Comparison of ENCODE assay signal across 18 cellular contexts in the genomic region with DNA sequence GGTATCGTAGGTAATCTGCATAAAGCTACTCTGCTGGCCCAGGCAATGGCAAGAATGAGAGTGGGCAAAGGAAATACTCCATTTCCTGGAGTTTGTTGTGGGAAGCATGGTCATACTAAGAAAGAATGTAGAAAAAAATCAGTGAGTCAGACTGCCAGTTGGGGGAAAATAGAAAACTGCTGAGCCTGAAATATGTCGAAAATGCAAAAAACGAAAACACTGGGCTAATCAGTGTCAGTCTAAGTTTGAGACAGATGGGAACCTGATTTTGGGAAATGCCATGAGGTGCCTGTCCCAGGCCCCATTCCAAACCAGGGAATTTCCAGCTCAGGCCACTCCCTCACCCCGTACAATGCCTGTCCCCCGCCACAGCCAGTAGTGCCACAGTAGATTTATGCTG.
A peak's percentile ranks its signal among the peaks of the same experiment; 100 is the strongest.
DNase-seq lines count a peak whose midpoint lies in the region; ATAC-seq and TF ChIP-seq lines count a peak whose summit lies in the region.
"Had no signal": no experiment of that assay in that cellular context is flagged by ENCODE, and none has a peak within 500 bp of the region (broad histone marks: within the 10 kb centered on the region; RNA-seq: fewer than 3 reads in every experiment).

No MANE protein-coding gene starts in this region.

- in situ Hi-C loops in mammary epithelial cell (cut with MboI; ENCODE audit: low sequenced_read_pairs in 2 of 2), result no loop called here

- H3K4me1 ChIP-seq in mammary epithelial cell (ENCODE audit: insufficient read depth, low read length) (no peaks in the 10 kb centered on the region), lower lobe of right lung (no peaks in the 10 kb centered on the region), BE2C (no peaks in the 10 kb centered on the region), testis (no peaks in the 10 kb centered on the region)
- no peaks in the 10 kb centered on the region for H3K4me1 ChIP-seq in effector memory CD4-positive, alpha-beta T cell (ENCODE audit: control insufficient read depth, insufficient read depth, low read length, poor library complexity, severe bottlenecking)

- H3K9me3 ChIP-seq in mammary epithelial cell (replicated peaks; ENCODE audit: insufficient read depth, low read length), result no peaks in the 10 kb centered on the region
- peaks cover 7% of the 10 kb centered on the region for H3K9me3 ChIP-seq in lower lobe of right lung
- H3K9me3 ChIP-seq in effector memory CD4-positive, alpha-beta T cell (ENCODE audit: control insufficient read depth, low read length), result no peaks in the 10 kb centered on the region
- H3K9me3 ChIP-seq in BE2C, result no peaks in the 10 kb centered on the region
- H3K9me3 ChIP-seq in testis, result no peaks in the 10 kb centered on the region
- H3K9me3 ChIP-seq: esophagus squamous epithelium had no signal

- BruUV-seq in mammary epithelial cell (replicated peaks; lab: Mats Ljungman, UMichigan), result no TSS peak

- no peak overlapping the region for H3K27ac ChIP-seq in mammary epithelial cell (ENCODE audit: insufficient read depth, low read depth, low read length)
- peak overlapping the region; percentile 41 for H3K27ac ChIP-seq in lower lobe of right lung
- H3K27ac ChIP-seq in effector memory CD4-positive, alpha-beta T cell (ENCODE audit: insufficient read depth, low read length, poor library complexity, severe bottlenecking), result no peak overlapping the region
- H3K27ac ChIP-seq in testis, result no peak overlapping the region

- no peaks in the 10 kb centered on the region for H4K20me1 ChIP-seq in mammary epithelial cell (ENCODE audit: insufficient read depth, low read length)

- H3K4me2 ChIP-seq in mammary epithelial cell (ENCODE audit: insufficient read depth, low read depth, low read length), result no peak overlapping the region

- peak overlapping the region; percentile 59 for H2AFZ ChIP-seq in mammary epithelial cell (ENCODE audit: low read depth, low read length)

- H3K36me3 ChIP-seq in mammary epithelial cell (ENCODE audit: insufficient read depth, low read length), result no peaks in the 10 kb centered on the region
- no peaks in the 10 kb centered on the region for H3K36me3 ChIP-seq in lower lobe of right lung
- H3K36me3 ChIP-seq in effector memory CD4-positive, alpha-beta T cell (ENCODE audit: control insufficient read depth, insufficient read depth, low read length), result no peaks in the 10 kb centered on the region
- peaks cover 39% of the 10 kb centered on the region for H3K36me3 ChIP-seq in BE2C
- no peaks in the 10 kb centered on the region for H3K36me3 ChIP-seq in testis (ENCODE audit: low read depth, missing control alignments)
- H3K36me3 ChIP-seq: esophagus squamous epithelium had no signal

- no peaks in the 10 kb centered on the region for H3K27me3 ChIP-seq in mammary epithelial cell (ENCODE audit: insufficient read depth, low read length)
- no peaks in the 10 kb centered on the region for H3K27me3 ChIP-seq in lower lobe of right lung (ENCODE audit: low read depth)
- H3K27me3 ChIP-seq in effector memory CD4-positive, alpha-beta T cell (replicated peaks; ENCODE audit: control insufficient read depth, insufficient read depth, low read length, poor library complexity, severe bottlenecking), result no peaks in the 10 kb centered on the region
- no peaks in the 10 kb centered on the region for H3K27me3 ChIP-seq in BE2C
- no peaks in the 10 kb centered on the region for H3K27me3 ChIP-seq in testis
- H3K27me3 ChIP-seq: esophagus squamous epithelium had no signal

- TF ChIP-seq CTCF in mammary epithelial cell (conservative IDR thresholded peaks at IDR 0.05 in 1 of 2, IDR thresholded peaks at IDR 0.05 in 1 of 2; ENCODE audit: extremely low read depth in 1 of 2, insufficient read depth in 1 of 2, low read depth in 1 of 2, low read length in 2 of 2) (no peak), lower lobe of right lung (IDR thresholded peaks at IDR 0.05) (no peak), BE2C (IDR thresholded peaks at IDR 0.05; ENCODE audit: low read depth, low read length) (no peak), testis (IDR thresholded peaks at IDR 0.05) (no peak)

- no peaks in the 10 kb centered on the region for H3K79me2 ChIP-seq in mammary epithelial cell (ENCODE audit: insufficient read depth, low read length)

- no peak overlapping the region for H3K4me3 ChIP-seq in mammary epithelial cell (replicated peaks in 1 of 3; ENCODE audit: insufficient read depth in 1 of 3, low read depth in 2 of 3, low read length in 3 of 3)
- no peak overlapping the region for H3K4me3 ChIP-seq in lower lobe of right lung
- H3K4me3 ChIP-seq in effector memory CD4-positive, alpha-beta T cell (ENCODE audit: insufficient read depth, low read depth, low read length, poor library complexity, severe bottlenecking), result no peak overlapping the region
- no peak overlapping the region for H3K4me3 ChIP-seq in BE2C (ENCODE audit: low read depth, low read length)
- H3K4me3 ChIP-seq in testis, result no peak overlapping the region

- CTCF ChIA-PET in mammary epithelial cell (lab: Charles Lee; ENCODE audit: low non-redundant PET), result no interaction called here

- DNase-seq in AG08395 (ENCODE audit: low spot score) (peak; percentile 50), HT1080 (ENCODE audit: low read depth) (peak; percentile 77), mammary epithelial cell (peak; percentile 2), lower lobe of right lung (no peak), BE2C (no peak), testis (no peak)
- no peak for DNase-seq in effector memory CD4-positive, alpha-beta T cell
- DNase-seq in activated CD8-positive, alpha-beta memory T cell treated with anti-CD3 and anti-CD28 coated beads for 24 hours, result no peak
- DNase-seq: activated CD8-positive, alpha-beta memory T cell treated with anti-CD3 and anti-CD28 coated beads, Interleukin-2, amount 50 U/mL, for 4 hours; C1 segment of cervical spinal cord; DMS53; esophagus squamous epithelium; NCI-H1417; NCI-H2227 treated with DMSO at 0.1 percent for 48 hours; occipital lobe; substantia nigra had no signal

- no peak for TF ChIP-seq POLR2A in testis (IDR thresholded peaks at IDR 0.05)

- intact Hi-C loops in mammary epithelial cell (cut with micrococcal nuclease) (no loop called here), lower lobe of right lung (cut with DNase I) (no loop called here), testis (cut with DNase I; ENCODE audit: low total_unique reads) (no loop called here)

- 8% methylated on average over 4 of the region's 5 CpGs for WGBS in mammary epithelial cell (ENCODE audit: low coverage, missing lambda C conversion rate)
- WGBS in testis, 2 donors, result 65% methylated on average over 5 of the region's 5 CpGs

- dilution Hi-C loops in mammary epithelial cell (cut with HindIII; ENCODE audit: low sequenced_read_pairs), result no loop called here

- ATAC-seq in lower lobe of right lung, result no peak
- ATAC-seq: activated naive CD4-positive, alpha-beta T cell treated with anti-CD3 and anti-CD28 coated beads, Interleukin-2, amount 50 U/mL, for 72 hours; WTC11 had no signal

- H3K9ac ChIP-seq in mammary epithelial cell (ENCODE audit: insufficient read depth, low read length), result no peak overlapping the region

Comparison
In these comparisons a context has a peak if more than half of its experiments do, and no peak if none do; other contexts are left out.
1. DNase-seq: peak in AG08395 (single experiment), HT1080 (single experiment) and mammary epithelial cell (single experiment); none in lower lobe of right lung (single experiment), effector memory CD4-positive, alpha-beta T cell (0 of 3), BE2C (single experiment), testis (single experiment) and activated CD8-positive, alpha-beta memory T cell treated with anti-CD3 and anti-CD28 coated beads for 24 hours (single experiment).